In genomic region chr10:35642023-35642792, GRCh38 we compare ENCODE assay signal across 1 cellular context.
TF ChIP-seq lines count a peak whose summit lies in the region.

TSS of gene FZD8 (minus strand) at chr10:35642296. CDS start at chr10:35641429, 867 bp downstream.

TF ChIP-seq in WTC11, 78 proteins besides CTCF, POLR2A, EP300 and RAD21 (continued from another document):
- TF ChIP-seq AR (CRISPR knock-in tag; IDR thresholded peaks at IDR 0.05), result no peak
- no peak for TF ChIP-seq ATF3 (CRISPR knock-in tag; conservative IDR thresholded peaks at IDR 0.05)
- no peak for TF ChIP-seq ZNF396 (CRISPR knock-in tag; IDR thresholded peaks at IDR 0.05; ENCODE audit: borderline replicate concordance)
- TF ChIP-seq ERG (CRISPR knock-in tag; IDR thresholded peaks at IDR 0.05), result no peak
- no peak for TF ChIP-seq ATF1 (CRISPR knock-in tag; IDR thresholded peaks at IDR 0.05)
- TF ChIP-seq ZNF423 (CRISPR knock-in tag; IDR thresholded peaks at IDR 0.05), result peak; percentile 87
- no peak; the same call in none of the 2 replicates for TF ChIP-seq PRDM15 (CRISPR knock-in tag; IDR thresholded peaks at IDR 0.05)
- 0 out of 2 replicates have a peak, but pooled peaks have one; percentile 18 for TF ChIP-seq SMAD3 (CRISPR knock-in tag; IDR thresholded peaks at IDR 0.05; ENCODE audit: borderline replicate concordance)
- no peak for TF ChIP-seq CBFB (CRISPR knock-in tag; IDR thresholded peaks at IDR 0.05; ENCODE audit: low read depth)
- TF ChIP-seq ZMAT4 (CRISPR knock-in tag; IDR thresholded peaks at IDR 0.05), result no peak
- TF ChIP-seq CDX4 (CRISPR knock-in tag; IDR thresholded peaks at IDR 0.05; ENCODE audit: borderline replicate concordance), result no peak
- TF ChIP-seq SOX15 (CRISPR knock-in tag; IDR thresholded peaks at IDR 0.05), result no peak
- no peak for TF ChIP-seq SMAD4 (CRISPR knock-in tag; IDR thresholded peaks at IDR 0.05)
- TF ChIP-seq FOXJ3 (CRISPR knock-in tag; IDR thresholded peaks at IDR 0.05; ENCODE audit: borderline replicate concordance), result no peak
- no peak for TF ChIP-seq CREM (CRISPR knock-in tag; IDR thresholded peaks at IDR 0.05)
- no peak for TF ChIP-seq NR3C1 (CRISPR knock-in tag; conservative IDR thresholded peaks at IDR 0.05; ENCODE audit: low read depth)
